In the genomic region with DNA sequence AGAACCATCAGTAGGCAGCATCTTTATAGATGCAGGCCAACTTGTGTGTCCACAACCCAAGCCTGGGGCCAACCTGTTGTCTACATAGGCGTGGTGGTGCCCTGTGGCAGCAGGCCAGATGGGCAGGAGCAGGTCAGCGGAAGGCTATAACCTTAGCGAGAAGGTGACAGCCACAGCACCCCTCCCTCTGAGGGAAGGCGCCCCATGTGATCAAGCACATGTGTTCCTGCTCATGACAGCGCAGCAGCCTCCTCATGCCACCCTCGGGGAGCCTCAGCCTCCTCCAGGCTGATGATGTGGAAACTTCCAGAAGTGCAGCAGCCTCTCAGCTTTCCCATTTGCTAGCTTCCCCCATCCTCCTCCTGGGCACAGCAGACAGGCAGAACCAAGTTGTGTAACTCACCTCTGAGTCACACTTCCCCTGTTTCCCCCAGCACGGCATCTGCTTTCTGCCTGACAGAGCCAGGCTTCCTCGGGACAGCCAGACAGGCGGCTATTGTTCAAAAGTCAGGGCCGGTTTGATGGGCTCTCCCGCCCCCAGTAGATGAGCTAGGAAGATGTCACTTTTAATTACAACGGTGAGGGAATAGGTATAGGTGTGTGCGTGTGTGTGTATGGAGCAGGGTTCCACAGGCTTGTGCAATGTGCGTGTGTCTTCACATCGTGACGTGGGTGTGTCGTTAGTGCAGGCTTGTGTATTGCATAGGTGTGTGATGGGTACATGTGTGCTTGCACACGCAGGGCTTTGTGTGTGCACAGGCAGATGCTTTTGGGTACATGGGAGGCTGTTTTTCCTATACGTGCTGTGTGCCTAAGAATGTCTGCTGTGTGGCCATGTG, we compare ENCODE assay signal across 8 cellular contexts.
A peak's percentile ranks its signal among the peaks of the same experiment; 100 is the strongest.
DNase-seq lines count a peak whose midpoint lies in the region; ATAC-seq and TF ChIP-seq lines count a peak whose summit lies in the region.

No MANE protein-coding gene starts in this region.

- H3K4me3 ChIP-seq in brain microvascular endothelial cell (ENCODE audit: low read depth, low read length) (no peak overlapping the region), smooth muscle cell (no peak overlapping the region), HAP-1 (no peak overlapping the region)

- ATAC-seq in GM21786 (IDR thresholded peaks at IDR 0.05; ENCODE audit: unreplicated experiment), result no peak

- H3K9me3 ChIP-seq in smooth muscle cell (replicated peaks; ENCODE audit: low read depth), result no peaks in the 10 kb centered on the region
- H3K9me3 ChIP-seq in HAP-1, result no peaks in the 10 kb centered on the region

- peak overlapping the region; percentile 77 for H3K27ac ChIP-seq in brain microvascular endothelial cell
- H3K27ac ChIP-seq in smooth muscle cell (ENCODE audit: low read depth), result peak overlapping the region; percentile 99

- H3K27me3 ChIP-seq in brain microvascular endothelial cell (replicated peaks) (no peaks in the 10 kb centered on the region), smooth muscle cell (ENCODE audit: low read depth) (no peaks in the 10 kb centered on the region), HAP-1 (ENCODE audit: low read depth) (no peaks in the 10 kb centered on the region)

- in situ Hi-C loops in brain microvascular endothelial cell (cut with HindIII; ENCODE audit: low pct_ligation_motif_present, low sequenced_read_pairs) (no loop called here), HAP-1 (cut with MboI; ENCODE audit: low sequenced_read_pairs) (no loop called here)

- 27% methylated on average over 19 of the region's 19 CpGs for WGBS in smooth muscle cell (ENCODE audit: low lambda C conversion rate)

- peak; percentile 6 for DNase-seq in COLO668 (lab: John Stamatoyannopoulos, UW; ENCODE audit: unreplicated experiment)
- peak; percentile 97 for DNase-seq in MV-4-11 (lab: John Stamatoyannopoulos, UW)
- DNase-seq in brain microvascular endothelial cell, result peak; percentile 92
- DNase-seq in inferior parietal cortex (ENCODE audit: extremely low spot score), result peak; percentile 64
- peak; percentile 65 for DNase-seq in smooth muscle cell (lab: John Stamatoyannopoulos, UW; ENCODE audit: unreplicated experiment)
- DNase-seq in D341Med (ENCODE audit: low spot score), result no peak
- DNase-seq in HAP-1 (ENCODE audit: low spot score in 2 of 2), result no peak

- TF ChIP-seq CTCF in brain microvascular endothelial cell (IDR thresholded peaks at IDR 0.05; ENCODE audit: low read depth, low read length, missing control alignments) (peak; percentile 6), smooth muscle cell (IDR thresholded peaks at IDR 0.05; ENCODE audit: borderline replicate concordance, insufficient read depth, poor library complexity, severe bottlenecking) (no peak)

- H2AFZ ChIP-seq in smooth muscle cell (ENCODE audit: low read depth), result no peak overlapping the region

- peaks cover 21% of the 10 kb centered on the region for H3F3A ChIP-seq in smooth muscle cell (ENCODE audit: low read depth)

- H3K4me2 ChIP-seq in smooth muscle cell, result peak overlapping the region; percentile 62

- peak overlapping the region; percentile 96 for H3K9ac ChIP-seq in smooth muscle cell (ENCODE audit: low read depth)

- H3K36me3 ChIP-seq in brain microvascular endothelial cell (replicated peaks) (no peaks in the 10 kb centered on the region), smooth muscle cell (ENCODE audit: low read depth) (no peaks in the 10 kb centered on the region), HAP-1 (replicated peaks) (no peaks in the 10 kb centered on the region)

- no peaks in the 10 kb centered on the region for H4K20me1 ChIP-seq in smooth muscle cell (ENCODE audit: low read depth)

- H3K4me1 ChIP-seq in smooth muscle cell (ENCODE audit: low read depth) (peaks cover 18% of the 10 kb centered on the region), HAP-1 (0 out of 2 replicates have a peak, but pooled peaks cover 2% of the 10 kb centered on the region)

- H3K79me2 ChIP-seq in smooth muscle cell (ENCODE audit: low read depth), result no peaks in the 10 kb centered on the region

Comparison
In these comparisons a context has a peak if more than half of its experiments do, and no peak if none do; other contexts are left out.
1. DNase-seq: peak in COLO668 (single experiment), MV-4-11 (single experiment), brain microvascular endothelial cell (single experiment), inferior parietal cortex (single experiment) and smooth muscle cell (single experiment); none in D341Med (single experiment) and HAP-1 (0 of 2).